In the genomic region with DNA sequence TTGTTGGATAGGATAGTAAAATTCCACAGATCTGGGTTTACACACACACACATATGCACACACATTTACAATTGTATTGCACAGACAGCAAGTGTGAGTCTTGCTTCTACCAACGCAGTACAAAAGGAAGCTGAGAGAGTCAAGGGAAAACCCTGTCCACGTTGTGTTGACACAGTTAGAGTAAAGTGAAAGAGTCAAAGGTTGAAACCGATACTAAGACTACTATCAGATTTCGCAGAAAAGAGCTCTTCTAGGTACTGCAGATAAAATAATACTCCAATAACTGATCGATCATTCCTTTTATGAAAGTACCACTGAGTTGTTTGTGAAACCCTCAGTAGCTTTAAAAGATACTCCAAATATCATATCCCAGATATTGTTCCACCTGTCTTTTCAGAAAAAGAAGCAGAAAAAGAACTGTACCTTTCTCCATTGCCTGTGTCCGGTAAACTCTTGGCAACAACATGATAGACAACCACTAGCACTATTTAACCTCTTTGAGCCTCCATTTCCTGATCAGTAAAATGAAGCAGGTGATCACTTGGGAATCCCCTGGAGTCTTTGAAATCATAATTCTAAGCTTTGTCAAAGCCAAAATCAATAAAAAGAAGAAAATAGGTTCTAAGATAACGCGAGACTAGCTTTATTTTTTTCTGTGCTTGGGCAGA, we compare ENCODE assay signal across 10 cellular contexts.
DNase-seq lines count a peak whose midpoint lies in the region; ATAC-seq and TF ChIP-seq lines count a peak whose summit lies in the region.
"Had no signal": no experiment of that assay in that cellular context is flagged by ENCODE, and none has a peak within 500 bp of the region (broad histone marks: within the 10 kb centered on the region; RNA-seq: fewer than 3 reads in every experiment).

No MANE protein-coding gene starts in this region.

- peak overlapping the region in 1 of 4 donors; percentile 19 for H3K4me3 ChIP-seq in Peyer's patch
- H3K4me3 ChIP-seq: adrenal gland had no signal

- H3K36me3 Mint-ChIP-seq in activated T-cell treated with anti-CD3 and anti-CD28 coated beads, Interleukin-2, amount 50 U/mL, for 72 hours (ENCODE audit: insufficient read depth in 2 of 2), result peaks cover 7 to 37% of the 10 kb centered on the region in 2 donors

- H3K4me3 Mint-ChIP-seq in activated T-cell treated with anti-CD3 and anti-CD28 coated beads, Interleukin-2, amount 50 U/mL, for 72 hours, result peak overlapping the region; percentile 42 to 89

- TF ChIP-seq POLR2A in Peyer's patch (IDR thresholded peaks at IDR 0.05), result no peak

- H3K27ac Mint-ChIP-seq in activated T-cell treated with anti-CD3 and anti-CD28 coated beads, Interleukin-2, amount 50 U/mL, for 72 hours, result peak overlapping the region; percentile 99

- TF ChIP-seq CTCF in Peyer's patch (IDR thresholded peaks at IDR 0.05), result no peak

- peak; percentile 46 to 56 for DNase-seq in activated T-cell treated with anti-CD3 and anti-CD28 coated beads, Interleukin-2, amount 50 U/mL, for 72 hours
- DNase-seq in activated T-cell treated with anti-CD3 and anti-CD28 coated beads for 4 hours, result no peak
- DNase-seq in Peyer's patch, result no peak
- DNase-seq in stimulated activated naive CD8-positive, alpha-beta T cell treated with anti-CD3 and anti-CD28 coated beads, Interleukin-15, Interleukin-2, amounts not matched to agents 100 U/mL and 50 U/mL, for 24 hours, result no peak
- no peak for DNase-seq in putamen (ENCODE audit: low spot score)
- DNase-seq in Kasumi-1 (lab: John Stamatoyannopoulos, UW), result no peak
- no peak for DNase-seq in germinal center (ENCODE audit: low spot score)
- DNase-seq: adrenal gland, left ventricle myocardium superior had no signal

- no peaks in the 10 kb centered on the region for H3K27me3 ChIP-seq in Peyer's patch
- H3K27me3 ChIP-seq: adrenal gland had no signal

- no peaks in the 10 kb centered on the region for H3K9me3 ChIP-seq in Peyer's patch
- H3K9me3 ChIP-seq: adrenal gland had no signal

- no peaks in the 10 kb centered on the region for H3K27me3 Mint-ChIP-seq in activated T-cell treated with anti-CD3 and anti-CD28 coated beads, Interleukin-2, amount 50 U/mL, for 72 hours (ENCODE audit: low read depth)

- H3K36me3 ChIP-seq in Peyer's patch, result no peaks in the 10 kb centered on the region
- H3K36me3 ChIP-seq: adrenal gland had no signal

- no peaks in the 10 kb centered on the region for H3K4me1 ChIP-seq in Peyer's patch
- H3K4me1 ChIP-seq: adrenal gland had no signal

- ATAC-seq in activated T-cell treated with anti-CD3 and anti-CD28 coated beads, Interleukin-2, amount 50 U/mL, for 72 hours (replicated peaks in 1 of 2), result peak; percentile 95 to 97
- peak; percentile 95 for ATAC-seq in HG02763 (IDR thresholded peaks at IDR 0.05; ENCODE audit: unreplicated experiment)
- ATAC-seq in stimulated activated naive CD8-positive, alpha-beta T cell treated with anti-CD3 and anti-CD28 coated beads, Interleukin-15, Interleukin-2, amounts not matched to agents 100 U/mL and 50 U/mL, for 24 hours, result peak; percentile 94
- ATAC-seq: left ventricle myocardium superior had no signal

- H3K9me3 Mint-ChIP-seq in activated T-cell treated with anti-CD3 and anti-CD28 coated beads, Interleukin-2, amount 50 U/mL, for 72 hours, result peaks cover 2 to 8% of the 10 kb centered on the region in 2 donors

- H3K27ac ChIP-seq in Peyer's patch, result peak overlapping the region; percentile 1 to 67 (median 46)
- H3K27ac ChIP-seq: adrenal gland had no signal

- H3K4me1 Mint-ChIP-seq in activated T-cell treated with anti-CD3 and anti-CD28 coated beads, Interleukin-2, amount 50 U/mL, for 72 hours (ENCODE audit: low read depth), result peaks cover 78% of the 10 kb centered on the region

Comparison
In these comparisons a context has a peak if more than half of its experiments do, and no peak if none do; other contexts are left out.
1. DNase-seq: peak in activated T-cell treated with anti-CD3 and anti-CD28 coated beads, Interleukin-2, amount 50 U/mL, for 72 hours (2 of 2); none in activated T-cell treated with anti-CD3 and anti-CD28 coated beads for 4 hours (single experiment), Peyer's patch (0 of 3), stimulated activated naive CD8-positive, alpha-beta T cell treated with anti-CD3 and anti-CD28 coated beads, Interleukin-15, Interleukin-2, amounts not matched to agents 100 U/mL and 50 U/mL, for 24 hours (single experiment), putamen (single experiment), Kasumi-1 (0 of 2) and germinal center (single experiment).
2. Peak in every context shown above with its lines, with median percentiles within 50 percentile points of each other: ATAC-seq.